ENCODE assay signal across 8 cellular contexts in the genomic region with DNA sequence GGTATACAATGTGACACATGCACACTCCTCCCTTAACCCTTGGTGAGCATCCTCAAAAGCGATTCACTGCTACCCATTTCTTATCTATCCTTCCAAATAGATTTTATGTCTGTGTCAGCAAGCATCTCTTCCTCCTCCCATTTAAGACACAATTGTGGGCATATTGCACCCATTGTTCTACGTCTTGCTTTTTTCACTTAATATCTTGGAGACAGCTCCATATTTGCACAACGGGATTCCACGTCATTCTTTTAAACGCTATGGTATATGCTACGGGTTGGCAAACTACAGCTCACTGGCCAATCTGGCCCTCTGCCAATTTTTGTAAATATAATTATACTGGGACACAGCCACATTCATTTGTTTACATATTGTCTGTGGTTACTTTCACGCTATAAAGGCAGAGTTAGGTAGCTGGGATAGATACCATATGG.
DNase-seq lines count a peak whose midpoint lies in the region; ATAC-seq and TF ChIP-seq lines count a peak whose summit lies in the region.

No MANE protein-coding gene starts in this region.

- peak overlapping the region; percentile 99 for H3K27ac ChIP-seq in AG04450 (ENCODE audit: low read depth, low read length)
- H3K27ac ChIP-seq in SK-N-SH (ENCODE audit: low read depth in 2 of 2, low read length in 1 of 2) = peak overlapping the region; percentile 95 to 99
- peak overlapping the region; percentile 91 for H3K27ac ChIP-seq in temporal lobe (ENCODE audit: low read depth, low read length)

- DNase-seq in AG04450 (ENCODE audit: low read depth, low spot score) (peak; percentile 67), HS-5 (ENCODE audit: low read depth) (peak; percentile 84), SK-N-SH (peak; percentile 67), fibroblast of peridontal ligament (ENCODE audit: extremely low read depth) (peak; percentile 66), erythroblast (lab: John Stamatoyannopoulos, UW) (no peak)

- H3K36me3 ChIP-seq in SK-N-SH (replicated peaks in 1 of 2; ENCODE audit: control insufficient read depth in 1 of 2, insufficient read depth in 2 of 2, low read length in 1 of 2) = peaks cover 11 to 14% of the 10 kb centered on the region in 2 experiments

- peaks cover 64 to 75% of the 10 kb centered on the region in 2 experiments for H3K4me1 ChIP-seq in SK-N-SH (ENCODE audit: control insufficient read depth in 1 of 2, insufficient read depth in 2 of 2, low read depth in 1 of 2, low read length in 1 of 2)

- H3K4me3 ChIP-seq in AG04450 (ENCODE audit: low read depth, low read length) (peak overlapping the region; percentile 44), SK-N-SH (ENCODE audit: low read depth in 2 of 2, low read length in 1 of 2) (peak overlapping the region; percentile 12 to 42; a peak in 3 of 4 replicates)

- peaks cover 64% of the 10 kb centered on the region for H3F3A ChIP-seq in SK-N-SH (replicated peaks; ENCODE audit: insufficient read depth)

- TF ChIP-seq EP300 in SK-N-SH (IDR thresholded peaks at IDR 0.05; ENCODE audit: borderline replicate concordance in 1 of 2, low read depth in 1 of 2, low read length in 1 of 2) = peak in 1 of 2 experiments; percentile 57; a peak in 2 of 4 replicates

- no peak for TF ChIP-seq POLR2A in erythroblast (IDR thresholded peaks at IDR 0.05; ENCODE audit: low read length)

- H3K4me2 ChIP-seq in SK-N-SH = peak overlapping the region; percentile 78

- H3K27me3 ChIP-seq in AG04450 (ENCODE audit: control insufficient read depth, insufficient read depth, low read length) (no peaks in the 10 kb centered on the region), SK-N-SH (ENCODE audit: insufficient read depth) (no peaks in the 10 kb centered on the region)

- ATAC-seq in GM18517 (IDR thresholded peaks at IDR 0.05; ENCODE audit: unreplicated experiment) (no peak), GM19455 (IDR thresholded peaks at IDR 0.05; ENCODE audit: unreplicated experiment) (no peak)

- 4% methylated on average over 7 of the region's 7 CpGs for WGBS in SK-N-SH (ENCODE audit: low lambda C conversion rate)

- H4K20me1 ChIP-seq in SK-N-SH (ENCODE audit: insufficient read depth) = no peaks in the 10 kb centered on the region

- no peaks in the 10 kb centered on the region for H3K9me2 ChIP-seq in SK-N-SH

- H3K9ac ChIP-seq in SK-N-SH = peak overlapping the region; percentile 78

- CTCF ChIA-PET in AG04450 (lab: Charles Lee) = interaction anchor here (0.8 to 3.6 kb wide), 4 partner anchors 11 to 199 kb away, joined by 3 to 20 read pairs (median 10); no protein-coding TSS in a partner anchor
- CTCF ChIA-PET in SK-N-SH (lab: Yijun Ruan, JAX) = interaction anchor here (0.6 to 10.6 kb wide), 11 partner anchors 9 to 338 kb away, joined by 3 to 120 read pairs (median 6); no protein-coding TSS in a partner anchor

- H2AFZ ChIP-seq in SK-N-SH (ENCODE audit: low read depth) = no peak overlapping the region

- no peaks in the 10 kb centered on the region for H3K9me3 ChIP-seq in AG04450 (ENCODE audit: control insufficient read depth, insufficient read depth, low read length)
- no peaks in the 10 kb centered on the region for H3K9me3 ChIP-seq in SK-N-SH

- POLR2A ChIA-PET in AG04450 (lab: Yijun Ruan, JAX) = interaction anchor here (0.6 to 3.2 kb wide), 14 partner anchors 8 to 269 kb away, joined by 3 to 15 read pairs (median 5); partner anchors contain the start of gene TNRC18
- POLR2A ChIA-PET in SK-N-SH (lab: Yijun Ruan, JAX) = interaction anchor here (1.5 to 1.7 kb wide), 2 partner anchors 9 to 15 kb away, joined by 5 to 7 read pairs; no protein-coding TSS in a partner anchor

- peaks cover 74% of the 10 kb centered on the region for H3K79me2 ChIP-seq in SK-N-SH (ENCODE audit: insufficient read depth)

- no peak for TF ChIP-seq CTCF in AG04450 (IDR thresholded peaks at IDR 0.05; ENCODE audit: low read depth, low read length)
- no peak for TF ChIP-seq CTCF in SK-N-SH (IDR thresholded peaks at IDR 0.05)

- TF ChIP-seq RAD21 in SK-N-SH (IDR thresholded peaks at IDR 0.05; ENCODE audit: low read length) = no peak

TF ChIP-seq in SK-N-SH, 30 proteins besides CTCF, POLR2A, EP300 and RAD21:
- no peak for TF ChIP-seq NRF1 (IDR thresholded peaks at IDR 0.05; ENCODE audit: low read depth, low read length)
- peak; percentile 1; the same call in 1 of the 2 replicates for TF ChIP-seq FOSL2 (IDR thresholded peaks at IDR 0.05; ENCODE audit: borderline replicate concordance, low read depth)
- 0 out of 2 replicates have a peak, but pooled peaks have one; percentile 30 for TF ChIP-seq JUND (IDR thresholded peaks at IDR 0.05)
- peak; percentile 22; the same call in 1 of the 2 replicates for TF ChIP-seq GATA2 (CRISPR knock-in tag; IDR thresholded peaks at IDR 0.05)
- no peak for TF ChIP-seq USF2 (IDR thresholded peaks at IDR 0.05; ENCODE audit: borderline replicate concordance, low read depth, low read length)
- TF ChIP-seq NFIC (IDR thresholded peaks at IDR 0.05; ENCODE audit: borderline replicate concordance) = peak; percentile 93
- peak; percentile 37 for TF ChIP-seq PBX3 (IDR thresholded peaks at IDR 0.05)
- TF ChIP-seq MXI1 (IDR thresholded peaks at IDR 0.05; ENCODE audit: low read depth, low read length) = peak; percentile 4; the same call in 1 of the 2 replicates
- TF ChIP-seq RCOR1 (IDR thresholded peaks at IDR 0.05; ENCODE audit: low read length) = peak; percentile 75
- peak; percentile 19; the same call in 1 of the 2 replicates for TF ChIP-seq TCF12 (IDR thresholded peaks at IDR 0.05)
- no peak for TF ChIP-seq CHD2 (IDR thresholded peaks at IDR 0.05; ENCODE audit: low read length, partially characterized antibody)
- 0 out of 2 replicates have a peak, but pooled peaks have one; percentile 32 for TF ChIP-seq SIN3A (IDR thresholded peaks at IDR 0.05; ENCODE audit: borderline replicate concordance, low read depth, low read length)
- TF ChIP-seq GABPA (IDR thresholded peaks at IDR 0.05; ENCODE audit: low read depth) = no peak

Comparison
In these comparisons a context has a peak if more than half of its experiments do, and no peak if none do; other contexts are left out.
1. DNase-seq: peak in AG04450 (single experiment), HS-5 (single experiment), SK-N-SH (single experiment) and fibroblast of peridontal ligament (single experiment); none in erythroblast (0 of 2).
2. Peak in every context shown above with its lines, with median percentiles within 50 percentile points of each other: H3K27ac ChIP-seq.